Comparison of ENCODE assay signal across 24 cellular contexts in the genomic region with DNA sequence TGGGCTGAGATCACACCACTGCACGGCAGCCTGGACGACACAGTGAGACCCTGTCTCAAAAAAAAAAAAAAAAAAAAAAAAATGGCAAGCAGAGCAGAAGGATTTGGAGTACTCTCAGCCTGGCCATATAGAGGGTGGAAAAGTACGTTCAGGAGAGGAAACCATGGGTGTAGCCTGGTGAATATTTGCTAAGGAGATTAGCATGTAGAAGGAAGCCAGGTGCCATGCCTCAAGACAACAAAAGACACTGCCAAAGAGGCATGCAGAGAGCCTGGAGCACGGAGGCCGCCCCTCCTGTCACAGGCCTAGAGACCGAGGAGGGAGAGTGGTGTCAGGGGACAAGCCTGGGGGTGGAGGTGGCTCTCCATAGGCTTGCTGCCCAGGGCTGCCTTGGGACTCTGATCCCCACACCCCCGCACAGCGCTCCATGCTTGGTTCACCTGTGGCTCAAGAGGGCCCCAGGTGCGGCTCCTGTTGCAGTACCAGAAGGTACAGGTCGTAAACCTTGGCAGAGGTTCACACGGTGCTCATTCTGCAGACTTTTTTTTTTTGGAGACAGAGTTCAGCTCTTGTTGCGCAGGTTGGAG. TPM values are rescaled to one million over a fixed set of nuclear protein-coding genes. Genes with fewer than 3 reads are reported as not detected.
DNase-seq lines count a peak whose midpoint lies in the region; ATAC-seq, FAIRE-seq and TF ChIP-seq lines count a peak whose summit lies in the region.
"Had no signal": no experiment of that assay in that cellular context is flagged by ENCODE, and none has a peak within 500 bp of the region (broad histone marks: within the 10 kb centered on the region; RNA-seq: fewer than 3 reads in every experiment).

No MANE protein-coding gene starts in this region.

- TF ChIP-seq POLR2A in breast epithelium (IDR thresholded peaks at IDR 0.05), result no peak
- no peak for TF ChIP-seq POLR2A in GM12891 (IDR thresholded peaks at IDR 0.05; ENCODE audit: low read depth, low read length)

- no peak overlapping the region for H4K91ac ChIP-seq in mesenchymal stem cell (ENCODE audit: low read length)

- H2BK15ac ChIP-seq in mesenchymal stem cell (ENCODE audit: low read depth, poor library complexity, severe bottlenecking), result peak overlapping the region; percentile 36

- DNase-seq in T47D (ENCODE audit: low read depth in 1 of 2, low spot score in 1 of 2) (peak; percentile 39 to 77), breast epithelium (ENCODE audit: low spot score in 2 of 2) (no peak), WTC11 (ENCODE audit: low spot score) (no peak), mesenchymal stem cell (no peak), GM12891 (ENCODE audit: insufficient read length, low spot score) (no peak), tibial artery (no peak), HK-2 (ENCODE audit: unreplicated experiment) (no peak), cerebellum (ENCODE audit: low spot score) (no peak)
- DNase-seq: activated naive CD8-positive, alpha-beta T cell treated with anti-CD3 and anti-CD28 coated beads, Interleukin-2, amount 10 ng/mL, durations not matched to agents 7 days and 5 days; COR-L47; effector memory CD8-positive, alpha-beta T cell; EL; H9; naive thymus-derived CD4-positive, alpha-beta T cell; NCI-H446 treated with DMSO at 0.1 percent for 48 hours; occipital lobe; stimulated activated CD4-positive, alpha-beta T cell treated with anti-CD3 and anti-CD28 coated beads, Interleukin-4, amount 100 ng/mL, for 1 hour; stimulated activated naive CD8-positive, alpha-beta T cell treated with anti-CD3 and anti-CD28 coated beads, Interleukin-15, Interleukin-2, amounts not matched to agents 100 U/mL and 50 U/mL, for 24 hours had no signal

- H3K9me3 ChIP-seq in breast epithelium (no peaks in the 10 kb centered on the region), mesenchymal stem cell (ENCODE audit: control insufficient read depth, low read length) (no peaks in the 10 kb centered on the region), tibial artery (no peaks in the 10 kb centered on the region)
- H3K9me3 ChIP-seq: tibial nerve had no signal

- no peak for FAIRE-seq in GM12891 (lab: Jason Lieb, UNC)

- no peak overlapping the region for H3K27ac Mint-ChIP-seq in WTC11
- H3K27ac Mint-ChIP-seq: activated naive CD8-positive, alpha-beta T cell treated with anti-CD3 and anti-CD28 coated beads, Interleukin-2, amount 10 ng/mL, durations not matched to agents 7 days and 5 days; effector memory CD8-positive, alpha-beta T cell; H9; memory B cell; naive thymus-derived CD4-positive, alpha-beta T cell; T-helper 1 cell treated with Interleukin-12 subunit alpha and Interleukin-12 subunit beta and Interleukin-4 antibody, amounts not matched to agents 30 μg/mL and 1 μg/mL, for 36 hours had no signal

- H3K27ac ChIP-seq in breast epithelium (no peak overlapping the region), mesenchymal stem cell (ENCODE audit: low read length, poor library complexity, severe bottlenecking) (no peak overlapping the region), tibial artery (no peak overlapping the region)
- H3K27ac ChIP-seq: tibial nerve had no signal

- H2BK5ac ChIP-seq in mesenchymal stem cell (ENCODE audit: low read depth, low read length, poor library complexity, severe bottlenecking), result no peak overlapping the region

- CTCF ChIA-PET in WTC11 (lab: Charles Lee), result interaction anchor here (0.7 to 1.5 kb wide), 3 partner anchors 32 to 315 kb away, joined by 3 to 4 read pairs (median 3); no protein-coding TSS in a partner anchor

- H3K9ac ChIP-seq in mesenchymal stem cell (ENCODE audit: low read length), result no peak overlapping the region

- no peak overlapping the region for H3K4me3 ChIP-seq in breast epithelium
- H3K4me3 ChIP-seq in mesenchymal stem cell (ENCODE audit: insufficient read depth in 1 of 2, low read depth in 1 of 2, low read length in 2 of 2), result no peak overlapping the region
- H3K4me3 ChIP-seq in tibial artery, result no peak overlapping the region
- H3K4me3 ChIP-seq: tibial nerve had no signal

- H2BK120ac ChIP-seq in mesenchymal stem cell (ENCODE audit: low read depth, low read length), result no peak overlapping the region

- H3K4me1 Mint-ChIP-seq in WTC11, result no peaks in the 10 kb centered on the region
- H3K4me1 Mint-ChIP-seq: memory B cell had no signal

- no peak overlapping the region for H2AK5ac ChIP-seq in mesenchymal stem cell (ENCODE audit: low read length, severe bottlenecking)

- H3K27me3 ChIP-seq in breast epithelium (no peaks in the 10 kb centered on the region), mesenchymal stem cell (ENCODE audit: control insufficient read depth in 1 of 2, insufficient read depth in 1 of 2, low read length in 2 of 2) (no peaks in the 10 kb centered on the region), tibial artery (no peaks in the 10 kb centered on the region)
- H3K27me3 ChIP-seq: tibial nerve had no signal

- H3K9me3 Mint-ChIP-seq in WTC11, result peaks cover 6% of the 10 kb centered on the region
- H3K9me3 Mint-ChIP-seq: activated naive CD8-positive, alpha-beta T cell treated with anti-CD3 and anti-CD28 coated beads, Interleukin-2, amount 10 ng/mL, durations not matched to agents 7 days and 5 days; effector memory CD8-positive, alpha-beta T cell; memory B cell; naive thymus-derived CD4-positive, alpha-beta T cell; T-helper 1 cell treated with Interleukin-12 subunit alpha and Interleukin-12 subunit beta and Interleukin-4 antibody, amounts not matched to agents 30 μg/mL and 1 μg/mL, for 36 hours had no signal

- no peak overlapping the region for H2BK12ac ChIP-seq in mesenchymal stem cell (ENCODE audit: low read length in 2 of 2)

- H3K14ac ChIP-seq in mesenchymal stem cell (ENCODE audit: low read length in 2 of 2), result no peak overlapping the region

- 91% methylated on average over 12 of the region's 12 CpGs for WGBS in mesenchymal stem cell

- ATAC-seq in WTC11, result peak; percentile 28; the same call in 1 of the 2 replicates
- ATAC-seq: effector memory CD8-positive, alpha-beta T cell; naive thymus-derived CD4-positive, alpha-beta T cell; Panc1; stimulated activated naive CD8-positive, alpha-beta T cell treated with anti-CD3 and anti-CD28 coated beads, Interleukin-15, Interleukin-2, amounts not matched to agents 100 U/mL and 50 U/mL, for 24 hours had no signal

- H2AFZ ChIP-seq in mesenchymal stem cell (ENCODE audit: low read depth, low read length), result no peak overlapping the region

- H3K79me1 ChIP-seq in mesenchymal stem cell (replicated peaks; ENCODE audit: low read length, poor library complexity, severe bottlenecking), result no peaks in the 10 kb centered on the region

- H3K36me3 ChIP-seq in breast epithelium (no peaks in the 10 kb centered on the region), mesenchymal stem cell (ENCODE audit: control insufficient read depth in 1 of 2, insufficient read depth in 2 of 2, low read depth in 1 of 2, low read length in 2 of 2) (no peaks in the 10 kb centered on the region), tibial artery (no peaks in the 10 kb centered on the region)
- H3K36me3 ChIP-seq: tibial nerve had no signal

- no peak overlapping the region for H3K4ac ChIP-seq in mesenchymal stem cell (ENCODE audit: low read depth in 1 of 2, low read length in 2 of 2)

- intact Hi-C loops in breast epithelium (cut with DNase I; ENCODE audit: low total_unique reads) (no loop called here), tibial artery (cut with DNase I; ENCODE audit: low total_unique reads) (no loop called here)

- no peak overlapping the region for H3K4me2 ChIP-seq in mesenchymal stem cell (ENCODE audit: low read length, poor library complexity, severe bottlenecking)

- POLR2A ChIA-PET in WTC11 (lab: Charles Lee), result no interaction called here

- no peak overlapping the region for H3K18ac ChIP-seq in mesenchymal stem cell (ENCODE audit: low read depth in 1 of 2, low read length in 2 of 2)

- TF ChIP-seq CTCF in breast epithelium (IDR thresholded peaks at IDR 0.05), result no peak
- TF ChIP-seq CTCF in WTC11 (IDR thresholded peaks at IDR 0.05), result no peak
- no peak for TF ChIP-seq CTCF in tibial artery (IDR thresholded peaks at IDR 0.05)

- H3K4me3 Mint-ChIP-seq in WTC11, result no peak overlapping the region
- H3K4me3 Mint-ChIP-seq: activated naive CD8-positive, alpha-beta T cell treated with anti-CD3 and anti-CD28 coated beads, Interleukin-2, amount 10 ng/mL, durations not matched to agents 7 days and 5 days; effector memory CD8-positive, alpha-beta T cell; H9; memory B cell; naive thymus-derived CD4-positive, alpha-beta T cell; T-helper 1 cell treated with Interleukin-12 subunit alpha and Interleukin-12 subunit beta and Interleukin-4 antibody, amounts not matched to agents 30 μg/mL and 1 μg/mL, for 36 hours had no signal

- H3K4me1 ChIP-seq in breast epithelium (peaks cover 2 to 3% of the 10 kb centered on the region in 2 donors), mesenchymal stem cell (ENCODE audit: control insufficient read depth, insufficient read depth, low read depth, low read length) (peaks cover 3% of the 10 kb centered on the region), tibial artery (peaks cover 0 to 9% (median 5%) of the 10 kb centered on the region in 4 donors)

- no peak overlapping the region for H3K23ac ChIP-seq in mesenchymal stem cell (ENCODE audit: low read length in 2 of 2)

- no peak overlapping the region for H4K8ac ChIP-seq in mesenchymal stem cell (ENCODE audit: low read length)

- H3K36me3 Mint-ChIP-seq in WTC11, result peaks cover 5% of the 10 kb centered on the region
- H3K36me3 Mint-ChIP-seq: activated naive CD8-positive, alpha-beta T cell treated with anti-CD3 and anti-CD28 coated beads, Interleukin-2, amount 10 ng/mL, durations not matched to agents 7 days and 5 days; memory B cell; naive thymus-derived CD4-positive, alpha-beta T cell had no signal

- in situ Hi-C loops in T47D (cut with HindIII; ENCODE audit: low pct_unique_long_range_greater_than_20kb, low sequenced_read_pairs), result no loop called here

- no peaks in the 10 kb centered on the region; the same call in 1 of the 2 replicates for H3K27me3 Mint-ChIP-seq in WTC11 (ENCODE audit: low read depth)
- H3K27me3 Mint-ChIP-seq: activated naive CD8-positive, alpha-beta T cell treated with anti-CD3 and anti-CD28 coated beads, Interleukin-2, amount 10 ng/mL, durations not matched to agents 7 days and 5 days; effector memory CD8-positive, alpha-beta T cell; memory B cell; naive thymus-derived CD4-positive, alpha-beta T cell had no signal

TF ChIP-seq in WTC11, 78 proteins besides CTCF, POLR2A, EP300 and RAD21 (continues in another document):
- no peak for TF ChIP-seq FOXJ3 (CRISPR knock-in tag; IDR thresholded peaks at IDR 0.05; ENCODE audit: borderline replicate concordance)

TF ChIP-seq in GM12891, 5 proteins besides CTCF, POLR2A, EP300 and RAD21 (continues in another document):
- no peak for TF ChIP-seq POU2F2 (IDR thresholded peaks at IDR 0.05; ENCODE audit: low read depth, low read length)

RNA-seq across cellular contexts. Expression of gene DEGS2, which starts 27.9 kb away (rescaled TPM):
- total RNA-seq in breast epithelium (10 to 100 TPM in 2 of 3 donors, 1 to 10 TPM in 1; 1.1 to 12.0 (median 10.2) TPM), WTC11 (2021) (0.53 to 1.6 TPM (median 0.55 TPM) in 3 replicates), cerebellum (2.0 TPM)
- polyA plus RNA-seq in mesenchymal stem cell (2013, experiment 1 of 2), result not detected
- not detected for polyA plus RNA-seq in mesenchymal stem cell (2013, experiment 2 of 2)
- polyA plus RNA-seq in GM12891 (2012; ENCODE audit: low read depth, missing spikeins), result 0.99 TPM
- polyA plus RNA-seq: BJ, fibroblast of lung had no signal

RNA-seq across cellular contexts. Expression of gene YY1, which starts 51.6 kb away (rescaled TPM):
- total RNA-seq in breast epithelium, result 10 to 100 TPM; 46.2 to 61.2 (median 50.6) TPM
- total RNA-seq in WTC11 (2021), result 78.8 to 83.1 TPM (median 81.9 TPM) in 3 replicates
- 111 TPM for polyA plus RNA-seq in mesenchymal stem cell (2013, experiment 1 of 2)
- 112 TPM for polyA plus RNA-seq in mesenchymal stem cell (2013, experiment 2 of 2)
- polyA plus RNA-seq in GM12891 (2012; ENCODE audit: low read depth, missing spikeins), result 36.2 TPM
- total RNA-seq in cerebellum, result 41.0 TPM

Comparison
In these comparisons a context has a peak if more than half of its experiments do, and no peak if none do; other contexts are left out.
1. DNase-seq: peak in T47D (2 of 2); none in breast epithelium (0 of 2), WTC11 (single experiment), mesenchymal stem cell (single experiment), GM12891 (single experiment), tibial artery (0 of 2), HK-2 (single experiment) and cerebellum (single experiment).